12 cellular contexts compared by ENCODE assay signal in genomic region chr2:190961918-190962487, GRCh38. TPM values are rescaled to one million over a fixed set of nuclear protein-coding genes. Genes with fewer than 3 reads are reported as not detected.
DNase-seq lines count a peak whose midpoint lies in the region; ATAC-seq and TF ChIP-seq lines count a peak whose summit lies in the region.
"Had no signal": no experiment of that assay in that cellular context is flagged by ENCODE, and none has a peak within 500 bp of the region (broad histone marks: within the 10 kb centered on the region; RNA-seq: fewer than 3 reads in every experiment).

No MANE protein-coding gene starts in this region.

- no peak overlapping the region for H4K91ac ChIP-seq in mesenchymal stem cell (ENCODE audit: low read length)

- H2BK12ac ChIP-seq in mesenchymal stem cell (ENCODE audit: low read length in 2 of 2), result no peak overlapping the region

- peaks cover 15 to 73% (median 21%) of the 10 kb centered on the region in 3 donors for H3K36me3 Mint-ChIP-seq in CD8-positive, alpha-beta memory T cell
- H3K36me3 Mint-ChIP-seq in activated T-helper 1 cell treated with anti-CD3 and anti-CD28 coated beads, Interleukin-12 subunit alpha, Interleukin-12 subunit beta, Interleukin-2, Interleukin-4 antibody, amounts not matched to agents 30 ng/mL and 10 ng/mL and 1 ng/mL, durations not matched to agents 14 hours and 24 hours and 36 hours (ENCODE audit: low read depth), result peaks cover 51% of the 10 kb centered on the region

- no peak overlapping the region for H3K18ac ChIP-seq in mesenchymal stem cell (ENCODE audit: low read depth in 1 of 2, low read length in 2 of 2)

- H3K9me3 Mint-ChIP-seq in CD8-positive, alpha-beta memory T cell, result peaks cover 0 to 2% (median 0%) of the 10 kb centered on the region in 5 donors
- peaks cover 5% of the 10 kb centered on the region for H3K9me3 Mint-ChIP-seq in activated T-helper 1 cell treated with anti-CD3 and anti-CD28 coated beads, Interleukin-12 subunit alpha, Interleukin-12 subunit beta, Interleukin-2, Interleukin-4 antibody, amounts not matched to agents 30 ng/mL and 10 ng/mL and 1 ng/mL, durations not matched to agents 14 hours and 24 hours and 36 hours

- no peak overlapping the region for H3K4me2 ChIP-seq in mesenchymal stem cell (ENCODE audit: low read length, poor library complexity, severe bottlenecking)

- H3K79me1 ChIP-seq in mesenchymal stem cell (replicated peaks; ENCODE audit: low read length, poor library complexity, severe bottlenecking), result no peaks in the 10 kb centered on the region

- peak overlapping the region in 7 of 8 donors; percentile 4 to 92 (median 56) for H3K27ac Mint-ChIP-seq in CD8-positive, alpha-beta memory T cell
- peak overlapping the region; percentile 40 for H3K27ac Mint-ChIP-seq in activated T-helper 1 cell treated with anti-CD3 and anti-CD28 coated beads, Interleukin-12 subunit alpha, Interleukin-12 subunit beta, Interleukin-2, Interleukin-4 antibody, amounts not matched to agents 30 ng/mL and 10 ng/mL and 1 ng/mL, durations not matched to agents 14 hours and 24 hours and 36 hours

- 49% methylated on average over 2 of the region's 2 CpGs for WGBS in mesenchymal stem cell

- no peak for DNase-seq in CD8-positive, alpha-beta memory T cell
- no peak for DNase-seq in activated T-helper 1 cell treated with anti-CD3 and anti-CD28 coated beads, Interleukin-12 subunit alpha, Interleukin-12 subunit beta, Interleukin-2, Interleukin-4 antibody, amounts not matched to agents 30 ng/mL and 10 ng/mL and 1 ng/mL, durations not matched to agents 14 hours and 24 hours and 36 hours (ENCODE audit: low spot score)
- DNase-seq in mesenchymal stem cell (peak; percentile 52), ureter (ENCODE audit: low spot score) (no peak), BE2C (no peak), MG63 (no peak)
- DNase-seq in NK-92 treated with Interleukin-12 subunit alpha and Interleukin-12 subunit beta, amount 100 ng/mL, for 24 hours (lab: John Stamatoyannopoulos, UW), result no peak
- DNase-seq: amniotic stem cell, NCI-H446 treated with DMSO at 0.1 percent for 48 hours had no signal

- H3K27me3 ChIP-seq in CD8-positive, alpha-beta memory T cell (ENCODE audit: insufficient read depth, low read length, poor library complexity, severe bottlenecking), result no peaks in the 10 kb centered on the region
- H3K27me3 ChIP-seq in mesenchymal stem cell (ENCODE audit: control insufficient read depth in 1 of 2, insufficient read depth in 1 of 2, low read length in 2 of 2), result no peaks in the 10 kb centered on the region
- H3K27me3 ChIP-seq in BE2C, result no peaks in the 10 kb centered on the region
- H3K27me3 ChIP-seq in MG63, result no peaks in the 10 kb centered on the region
- H3K27me3 ChIP-seq: vagina had no signal

- H3K23ac ChIP-seq in mesenchymal stem cell (ENCODE audit: low read length in 2 of 2), result no peak overlapping the region

- peak; percentile 32 for ATAC-seq in GM21381 (IDR thresholded peaks at IDR 0.05; ENCODE audit: unreplicated experiment)

- H3K14ac ChIP-seq in mesenchymal stem cell (ENCODE audit: low read length in 2 of 2), result no peak overlapping the region

- CTCF ChIA-PET in CD8-positive, alpha-beta memory T cell (lab: Charles Lee), result interaction anchor here (2.8 kb wide), 1 partner anchor 112 kb away, joined by 9 read pairs; no protein-coding TSS in a partner anchor

- H2BK15ac ChIP-seq in mesenchymal stem cell (ENCODE audit: low read depth, poor library complexity, severe bottlenecking), result no peak overlapping the region

- no peak for TF ChIP-seq CTCF in BE2C (IDR thresholded peaks at IDR 0.05; ENCODE audit: low read depth, low read length)

- H3K36me3 ChIP-seq in CD8-positive, alpha-beta memory T cell (ENCODE audit: insufficient read depth, low read length), result peaks cover 22% of the 10 kb centered on the region
- H3K36me3 ChIP-seq in mesenchymal stem cell (ENCODE audit: control insufficient read depth in 1 of 2, insufficient read depth in 2 of 2, low read depth in 1 of 2, low read length in 2 of 2) (peaks cover 9 to 69% of the 10 kb centered on the region in 2 experiments), BE2C (peaks cover 10% of the 10 kb centered on the region; the same call in 1 of the 2 replicates), MG63 (peaks cover 60% of the 10 kb centered on the region)

- H3K4me3 ChIP-seq in CD8-positive, alpha-beta memory T cell (ENCODE audit: low read length), result no peak overlapping the region
- H3K4me3 ChIP-seq in mesenchymal stem cell (ENCODE audit: insufficient read depth in 1 of 2, low read depth in 1 of 2, low read length in 2 of 2) (no peak overlapping the region), BE2C (ENCODE audit: low read depth, low read length) (no peak overlapping the region), MG63 (no peak overlapping the region)
- H3K4me3 ChIP-seq: vagina had no signal

- no peak overlapping the region for H2AK5ac ChIP-seq in mesenchymal stem cell (ENCODE audit: low read length, severe bottlenecking)

- intact Hi-C loops in activated T-helper 1 cell treated with anti-CD3 and anti-CD28 coated beads, Interleukin-12 subunit alpha, Interleukin-12 subunit beta, Interleukin-2, Interleukin-4 antibody, amounts not matched to agents 30 ng/mL and 10 ng/mL and 1 ng/mL, durations not matched to agents 14 hours and 24 hours and 36 hours (cut with micrococcal nuclease), result no loop called here

- H3K4me1 Mint-ChIP-seq in CD8-positive, alpha-beta memory T cell, result peaks cover 30 to 54% (median 54%) of the 10 kb centered on the region in 3 donors
- peaks cover 20% of the 10 kb centered on the region for H3K4me1 Mint-ChIP-seq in activated T-helper 1 cell treated with anti-CD3 and anti-CD28 coated beads, Interleukin-12 subunit alpha, Interleukin-12 subunit beta, Interleukin-2, Interleukin-4 antibody, amounts not matched to agents 30 ng/mL and 10 ng/mL and 1 ng/mL, durations not matched to agents 14 hours and 24 hours and 36 hours (ENCODE audit: low read depth)
- H3K4me1 Mint-ChIP-seq: nephron had no signal

- no peaks in the 10 kb centered on the region for H3K4me1 ChIP-seq in CD8-positive, alpha-beta memory T cell (ENCODE audit: insufficient read depth, low read length)
- H3K4me1 ChIP-seq in mesenchymal stem cell (ENCODE audit: control insufficient read depth, insufficient read depth, low read depth, low read length), result peaks cover 3% of the 10 kb centered on the region
- H3K4me1 ChIP-seq in BE2C, result no peaks in the 10 kb centered on the region
- H3K4me1 ChIP-seq: vagina had no signal

- H3K9ac ChIP-seq in mesenchymal stem cell (ENCODE audit: low read length), result no peak overlapping the region

- no peaks in the 10 kb centered on the region for H3K9me3 ChIP-seq in CD8-positive, alpha-beta memory T cell (ENCODE audit: low read length)
- H3K9me3 ChIP-seq in mesenchymal stem cell (ENCODE audit: control insufficient read depth, low read length) (no peaks in the 10 kb centered on the region), BE2C (no peaks in the 10 kb centered on the region), MG63 (no peaks in the 10 kb centered on the region)
- H3K9me3 ChIP-seq: vagina had no signal

- peaks cover 0 to 1% of the 10 kb centered on the region in 2 donors for H3K27me3 Mint-ChIP-seq in CD8-positive, alpha-beta memory T cell
- H3K27me3 Mint-ChIP-seq in activated T-helper 1 cell treated with anti-CD3 and anti-CD28 coated beads, Interleukin-12 subunit alpha, Interleukin-12 subunit beta, Interleukin-2, Interleukin-4 antibody, amounts not matched to agents 30 ng/mL and 10 ng/mL and 1 ng/mL, durations not matched to agents 14 hours and 24 hours and 36 hours (ENCODE audit: insufficient read depth), result no peaks in the 10 kb centered on the region

- POLR2A ChIA-PET in CD8-positive, alpha-beta memory T cell (lab: Charles Lee), result no interaction called here

- no peak overlapping the region for H3K4ac ChIP-seq in mesenchymal stem cell (ENCODE audit: low read depth in 1 of 2, low read length in 2 of 2)

- H4K8ac ChIP-seq in mesenchymal stem cell (ENCODE audit: low read length), result no peak overlapping the region

- no peak overlapping the region for H2BK120ac ChIP-seq in mesenchymal stem cell (ENCODE audit: low read depth, low read length)

- no peak overlapping the region for H3K4me3 Mint-ChIP-seq in CD8-positive, alpha-beta memory T cell
- H3K4me3 Mint-ChIP-seq in activated T-helper 1 cell treated with anti-CD3 and anti-CD28 coated beads, Interleukin-12 subunit alpha, Interleukin-12 subunit beta, Interleukin-2, Interleukin-4 antibody, amounts not matched to agents 30 ng/mL and 10 ng/mL and 1 ng/mL, durations not matched to agents 14 hours and 24 hours and 36 hours, result no peak overlapping the region
- H3K4me3 Mint-ChIP-seq: nephron had no signal

- no peak overlapping the region for H2AFZ ChIP-seq in mesenchymal stem cell (ENCODE audit: low read depth, low read length)

- H2BK5ac ChIP-seq in mesenchymal stem cell (ENCODE audit: low read depth, low read length, poor library complexity, severe bottlenecking), result no peak overlapping the region

- H3K27ac ChIP-seq in CD8-positive, alpha-beta memory T cell (ENCODE audit: low read depth, low read length), result no peak overlapping the region
- peak overlapping the region; percentile 53 for H3K27ac ChIP-seq in mesenchymal stem cell (ENCODE audit: low read length, poor library complexity, severe bottlenecking)
- H3K27ac ChIP-seq: vagina had no signal

RNA-seq across cellular contexts. Expression of gene STAT1, which starts 52.0 kb away (rescaled TPM):
- total RNA-seq in CD8-positive, alpha-beta memory T cell, result 100 to 1,000 TPM; 142 to 145 TPM
- polyA plus RNA-seq in CD8-positive, alpha-beta memory T cell, result 173 TPM
- total RNA-seq in activated T-helper 1 cell treated with anti-CD3 and anti-CD28 coated beads, Interleukin-12 subunit alpha, Interleukin-12 subunit beta, Interleukin-2, Interleukin-4 antibody, amounts not matched to agents 30 ng/mL and 10 ng/mL and 1 ng/mL, durations not matched to agents 14 hours and 24 hours and 36 hours, result 129 and 136 TPM in 2 replicates
- 77.9 TPM for polyA plus RNA-seq in mesenchymal stem cell (2013, experiment 1 of 2)
- 78.1 TPM for polyA plus RNA-seq in mesenchymal stem cell (2013, experiment 2 of 2)
- 84.1 TPM for total RNA-seq in ureter
- polyA plus RNA-seq in BE2C (2012; ENCODE audit: insufficient read depth, insufficient read length, low read depth), result 13.9 TPM
- total RNA-seq in MG63 (2014; rRNA removed; shearing (Covaris generic); ENCODE audit: low replicate concordance), result 143 and 165 TPM in 2 replicates
